In the genomic region with DNA sequence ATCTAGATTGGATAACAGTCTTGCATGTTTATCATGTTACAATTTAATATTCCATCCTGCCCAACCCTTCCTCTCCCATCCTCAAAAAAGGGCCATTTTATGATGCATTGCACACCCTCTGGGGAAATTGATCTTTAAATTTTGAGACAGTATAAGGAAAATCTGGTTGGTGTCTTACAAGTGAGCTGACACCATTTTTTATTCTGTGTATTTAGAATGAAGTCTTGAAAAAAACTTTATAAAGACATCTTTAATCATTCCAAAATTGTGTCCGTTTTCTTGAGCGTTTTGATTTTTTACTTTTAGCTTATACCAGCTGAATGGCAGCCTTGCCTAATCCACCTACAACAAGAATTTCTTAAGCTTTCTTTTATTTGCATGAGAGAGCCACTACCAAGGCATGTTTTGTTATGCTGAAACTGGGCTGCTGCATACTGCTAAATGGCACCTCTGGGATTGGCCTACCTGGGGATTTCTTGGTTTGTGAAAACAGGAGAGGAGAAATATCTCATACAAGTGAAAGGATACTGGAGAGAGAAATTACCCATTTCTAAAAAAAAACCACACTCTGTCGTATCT, we compare ENCODE assay signal across 8 cellular contexts. TPM values are rescaled to one million over a fixed set of nuclear protein-coding genes. Genes with fewer than 3 reads are reported as not detected.
DNase-seq lines count a peak whose midpoint lies in the region; ATAC-seq, FAIRE-seq and TF ChIP-seq lines count a peak whose summit lies in the region.

No MANE protein-coding gene starts in this region.

- H3K79me2 ChIP-seq in OCI-LY3 (ENCODE audit: low read length), result peaks cover 48% of the 10 kb centered on the region
- H3K79me2 ChIP-seq in MM.1S (ENCODE audit: low read length), result no peaks in the 10 kb centered on the region

- no peak overlapping the region for H2AFZ ChIP-seq in OCI-LY3 (ENCODE audit: low read depth, low read length)
- no peak overlapping the region for H2AFZ ChIP-seq in MM.1S (ENCODE audit: low read length)

- peaks cover 27% of the 10 kb centered on the region for H3K36me3 Mint-ChIP-seq in nephron progenitor cell (ENCODE audit: low read depth)

- peak overlapping the region; percentile 75 for H3K4me2 ChIP-seq in OCI-LY3 (ENCODE audit: low read length)
- H3K4me2 ChIP-seq in MM.1S (ENCODE audit: low read depth, low read length), result no peak overlapping the region

- H3K27ac Mint-ChIP-seq in nephron progenitor cell, result peak overlapping the region; percentile 62

- H3K36me3 ChIP-seq in OCI-LY3 (replicated peaks; ENCODE audit: low read depth, low read length) (peaks cover 36% of the 10 kb centered on the region), MM.1S (replicated peaks; ENCODE audit: insufficient read depth, low read length) (no peaks in the 10 kb centered on the region)

- FAIRE-seq in GM19239 (lab: Jason Lieb, UNC), result no peak

- CTCF ChIA-PET in GM10248 (lab: Yijun Ruan, JAX), result interaction anchor here (0.8 to 7.6 kb wide), 5 partner anchors 11 to 87 kb away, joined by 3 to 93 read pairs (median 12); no protein-coding TSS in a partner anchor

- H3K27ac ChIP-seq in OCI-LY3 (ENCODE audit: low read length), result peak overlapping the region; percentile 99
- no peak overlapping the region for H3K27ac ChIP-seq in MM.1S (ENCODE audit: low read length)

- H3K27me3 ChIP-seq in OCI-LY3 (ENCODE audit: low read depth, low read length) (peaks cover 14% of the 10 kb centered on the region; the same call in 1 of the 2 replicates), MM.1S (replicated peaks; ENCODE audit: insufficient read depth, low read length) (no peaks in the 10 kb centered on the region)

- ATAC-seq in HG03439 (IDR thresholded peaks at IDR 0.05; ENCODE audit: unreplicated experiment), result no peak

- H3K27me3 Mint-ChIP-seq in nephron progenitor cell (ENCODE audit: low read depth, poor library complexity), result no peaks in the 10 kb centered on the region

- H3K4me1 ChIP-seq in OCI-LY3 (ENCODE audit: low read length) (peaks cover 51% of the 10 kb centered on the region), MM.1S (ENCODE audit: low read length) (peaks cover 23% of the 10 kb centered on the region)

- peaks cover 56% of the 10 kb centered on the region for H3K4me1 Mint-ChIP-seq in nephron progenitor cell

- peaks cover 29% of the 10 kb centered on the region for H4K20me1 ChIP-seq in OCI-LY3 (ENCODE audit: insufficient read depth, low read length)
- no peaks in the 10 kb centered on the region for H4K20me1 ChIP-seq in MM.1S (ENCODE audit: insufficient read depth, low read length)

- H3K9ac ChIP-seq in OCI-LY3 (ENCODE audit: low read length) (peak overlapping the region; percentile 99), MM.1S (ENCODE audit: low read length) (no peak overlapping the region)

- no peaks in the 10 kb centered on the region for H3K9me3 Mint-ChIP-seq in nephron progenitor cell

- no peaks in the 10 kb centered on the region for H3K9me2 ChIP-seq in MM.1S (replicated peaks; ENCODE audit: insufficient read depth, low read length)

- POLR2A ChIA-PET in GM10248 (lab: Yijun Ruan, JAX), result interaction anchor here (0.5 to 3.2 kb wide), 2 partner anchors 11 to 86 kb away, joined by 3 to 11 read pairs; no protein-coding TSS in a partner anchor

- peak overlapping the region; percentile 78 for H3K4me3 Mint-ChIP-seq in nephron progenitor cell

- DNase-seq in ELR (ENCODE audit: low read depth), result peak; percentile 40
- DNase-seq in dermis blood vessel endothelial cell, result peak; percentile 40
- DNase-seq in nephron progenitor cell, result no peak
- no peak for DNase-seq in GM19239 (ENCODE audit: insufficient read length, low spot score)
- no peak for DNase-seq in GM10248 (ENCODE audit: extremely low spot score)
- DNase-seq in MM.1S, result no peak

- H3F3A ChIP-seq in MM.1S (ENCODE audit: insufficient read depth, low read length), result peaks cover 11% of the 10 kb centered on the region

- TF ChIP-seq CTCF in OCI-LY3 (IDR thresholded peaks at IDR 0.05; ENCODE audit: low read depth, low read length) (no peak), nephron progenitor cell (IDR thresholded peaks at IDR 0.05) (no peak), GM10248 (IDR thresholded peaks at IDR 0.05; ENCODE audit: control extremely low read depth, extremely low read depth, low read depth, missing control alignments) (no peak), MM.1S (IDR thresholded peaks at IDR 0.05; ENCODE audit: low read length) (no peak)

- H3K4me3 ChIP-seq in OCI-LY3 (ENCODE audit: low read length) (peak overlapping the region; percentile 96), MM.1S (ENCODE audit: low read length) (no peak overlapping the region; the same call in 1 of the 2 replicates)

- H3K9me3 ChIP-seq in OCI-LY3 (ENCODE audit: insufficient read depth, low read length), result no peaks in the 10 kb centered on the region
- H3K9me3 ChIP-seq in MM.1S (replicated peaks; ENCODE audit: insufficient read depth, low read length), result no peaks in the 10 kb centered on the region

RNA-seq across cellular contexts. Expression of a gene that starts 52.3 kb away (rescaled TPM):
- total RNA-seq in dermis blood vessel endothelial cell, result 8.7 and 8.9 TPM in 2 replicates

RNA-seq across cellular contexts. Expression of a gene that starts 52.5 kb away (rescaled TPM):
- 22.5 and 26.1 TPM in 2 replicates for total RNA-seq in dermis blood vessel endothelial cell

Comparison
In these comparisons a context has a peak if more than half of its experiments do, and no peak if none do; other contexts are left out.
1. DNase-seq: peak in ELR (single experiment) and dermis blood vessel endothelial cell (single experiment); none in nephron progenitor cell (single experiment), GM19239 (single experiment), GM10248 (single experiment) and MM.1S (single experiment).